Comparison of ENCODE assay signal across 8 cellular contexts in the genomic region with DNA sequence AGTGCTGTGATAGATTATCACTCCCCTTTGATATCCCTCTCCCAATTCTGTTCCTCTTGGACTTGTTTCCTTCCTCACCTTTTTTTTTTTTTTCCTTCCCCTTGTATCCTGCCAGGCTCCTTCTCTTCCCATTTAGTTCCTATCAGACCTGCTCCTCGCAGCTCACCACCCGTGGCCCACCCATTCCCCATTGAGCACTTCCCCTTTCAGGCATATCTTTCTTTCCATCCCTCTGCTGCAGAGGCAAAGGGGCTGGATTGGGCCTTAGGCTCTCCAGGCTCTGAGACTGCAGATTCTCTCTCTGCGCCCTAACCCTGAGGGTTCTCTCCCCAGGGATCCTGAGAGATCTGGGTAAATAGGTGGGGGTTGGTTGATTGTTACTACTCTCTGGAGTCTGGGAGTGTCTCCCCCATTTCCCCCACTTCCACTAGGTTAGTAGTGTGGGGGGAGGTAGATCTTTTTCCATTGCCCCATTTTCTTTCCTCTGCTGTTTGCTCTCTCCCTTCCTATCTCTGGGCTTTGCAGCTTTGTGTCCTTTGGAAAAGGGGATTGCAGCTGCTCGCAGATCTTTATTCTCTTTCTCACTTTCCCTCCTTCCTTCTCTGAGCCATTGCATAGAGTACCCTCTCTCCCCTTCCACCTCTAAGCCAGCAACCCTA. TPM values are rescaled to one million over a fixed set of nuclear protein-coding genes. Genes with fewer than 3 reads are reported as not detected.
DNase-seq lines count a peak whose midpoint lies in the region; ATAC-seq, FAIRE-seq and TF ChIP-seq lines count a peak whose summit lies in the region.

No MANE protein-coding gene starts in this region.

- H3F3A ChIP-seq in PC-3 (ENCODE audit: low read length, unreplicated experiment), result peaks cover 11% of the 10 kb centered on the region

- H3K9ac ChIP-seq in PC-3 (ENCODE audit: low read length), result peak overlapping the region; percentile 69

- peak overlapping the region; percentile 99 for H3K4me2 ChIP-seq in PC-3 (ENCODE audit: low read length)

- CTCF ChIA-PET in PC-3 (lab: Charles Lee), result interaction anchor here (0.6 kb wide), 3 partner anchors 63 to 113 kb away, joined by 3 to 5 read pairs (median 3); no protein-coding TSS in a partner anchor

- peaks cover 67% of the 10 kb centered on the region for H3K79me2 ChIP-seq in PC-3 (ENCODE audit: low read length)

- H3K9me3 ChIP-seq in PC-3 (ENCODE audit: low read length) (no peaks in the 10 kb centered on the region), small intestine (ENCODE audit: control insufficient read depth, low read depth) (no peaks in the 10 kb centered on the region)

- POLR2A ChIA-PET in PC-3 (lab: Charles Lee; ENCODE audit: unreplicated experiment), result no interaction called here

- H2AFZ ChIP-seq in PC-3 (ENCODE audit: low read length), result no peak overlapping the region

- intact Hi-C loops in PC-3 (cut with micrococcal nuclease), result loop anchor here (10.0 kb wide), 1 partner anchor 62 kb away; no protein-coding TSS in a partner anchor

- 41 to 62% (median 43%) methylated on average over 4 of the region's 4 CpGs for WGBS in small intestine, 3 donors

- H4K20me1 ChIP-seq in PC-3 (ENCODE audit: low read length), result peaks cover 29% of the 10 kb centered on the region

- FAIRE-seq in small intestine (lab: Jason Lieb, UNC), result no peak

- ATAC-seq in PC-3 (no peak), HG03108 (IDR thresholded peaks at IDR 0.05; ENCODE audit: unreplicated experiment) (no peak)
- ATAC-seq in stimulated activated naive CD8-positive, alpha-beta T cell treated with anti-CD3 and anti-CD28 coated beads, Interleukin-15, Interleukin-2, amounts not matched to agents 100 U/mL and 50 U/mL, for 24 hours, result no peak

- peak overlapping the region; percentile 91 for H3K4me3 ChIP-seq in GM12875 (ENCODE audit: low read depth, low read length)
- H3K4me3 ChIP-seq in PC-3 (ENCODE audit: low read length), result peak overlapping the region; percentile 97
- H3K4me3 ChIP-seq in fibroblast of the aortic adventitia (ENCODE audit: low read depth, low read length), result peak overlapping the region; percentile 88
- peak overlapping the region in 1 of 2 donors; percentile 68 for H3K4me3 ChIP-seq in small intestine (ENCODE audit: low read depth in 1 of 2, low read length in 2 of 2)

- no peaks in the 10 kb centered on the region for H3K9me2 ChIP-seq in PC-3 (replicated peaks; ENCODE audit: low read length)

- H3K36me3 ChIP-seq in PC-3 (ENCODE audit: low read depth, low read length) (no peaks in the 10 kb centered on the region), small intestine (ENCODE audit: control insufficient read depth in 2 of 2, insufficient read depth in 2 of 2, low read length in 2 of 2) (no peaks in the 10 kb centered on the region)

- H3K27me3 ChIP-seq in PC-3 (ENCODE audit: low read length) (no peaks in the 10 kb centered on the region), small intestine (ENCODE audit: control insufficient read depth in 2 of 2, insufficient read depth in 2 of 2, low read length in 2 of 2) (no peaks in the 10 kb centered on the region)

- DNase-seq in PC-3 (no peak), fibroblast of the aortic adventitia (ENCODE audit: low read depth) (no peak), small intestine (no peak), germinal center (ENCODE audit: low spot score) (no peak), COLO668 (lab: John Stamatoyannopoulos, UW; ENCODE audit: unreplicated experiment) (no peak)
- no peak for DNase-seq in stimulated activated naive CD8-positive, alpha-beta T cell treated with anti-CD3 and anti-CD28 coated beads, Interleukin-15, Interleukin-2, amounts not matched to agents 100 U/mL and 50 U/mL, for 24 hours

- no peak for TF ChIP-seq CTCF in GM12875 (IDR thresholded peaks at IDR 0.05; ENCODE audit: borderline replicate concordance, insufficient read depth, low read depth, low read length)
- no peak for TF ChIP-seq CTCF in PC-3 (conservative IDR thresholded peaks at IDR 0.05; ENCODE audit: low read depth, low read length)
- TF ChIP-seq CTCF in fibroblast of the aortic adventitia (IDR thresholded peaks at IDR 0.05; ENCODE audit: insufficient read depth, low read length), result no peak

- H3K27ac ChIP-seq in PC-3 (ENCODE audit: low read length) (peak overlapping the region; percentile 72), small intestine (ENCODE audit: low read depth in 1 of 2, low read length in 1 of 2) (peak overlapping the region; percentile 25 to 50)

- BruUV-seq in PC-3 (replicated peaks; lab: Mats Ljungman, UMichigan), result no TSS peak

- H3K4me1 ChIP-seq in PC-3 (ENCODE audit: insufficient read depth, low read length) (peaks cover 61% of the 10 kb centered on the region), small intestine (ENCODE audit: control insufficient read depth in 2 of 2, insufficient read depth in 1 of 2, low read depth in 1 of 2, low read length in 1 of 2) (peaks cover 5 to 25% of the 10 kb centered on the region in 2 donors)

RNA-seq across cellular contexts. Expression of gene ARHGAP35, which starts 2.3 kb away (rescaled TPM):
- 23.6 and 31.2 TPM in 2 replicates for total RNA-seq in PC-3 (2014; rRNA removed)
- total RNA-seq in fibroblast of the aortic adventitia (ENCODE audit: low replicate concordance), result 48.7 and 61.3 TPM in 2 replicates
- 10 to 100 TPM; 12.7 to 25.4 (median 13.8) TPM for polyA plus RNA-seq in small intestine

RNA-seq across cellular contexts. Expression of gene AP2S1, which starts 12.5 kb away (rescaled TPM):
- 245 and 330 TPM in 2 replicates for total RNA-seq in PC-3 (2014; rRNA removed)
- 113 and 159 TPM in 2 replicates for total RNA-seq in fibroblast of the aortic adventitia (ENCODE audit: low replicate concordance)
- 100 to 1,000 TPM; 123 to 164 (median 129) TPM for polyA plus RNA-seq in small intestine
